Comparison of ENCODE assay signal across 8 cellular contexts in genomic region chr12:122894173-122895121, GRCh38. TPM values are rescaled to one million over a fixed set of nuclear protein-coding genes. Genes with fewer than 3 reads are reported as not detected.
A peak's percentile ranks its signal among the peaks of the same experiment; 100 is the strongest.
DNase-seq lines count a peak whose midpoint lies in the region; ATAC-seq and TF ChIP-seq lines count a peak whose summit lies in the region.

No MANE protein-coding gene starts in this region.

- POLR2A ChIA-PET in activated CD4-positive, alpha-beta T cell treated with anti-CD3 and anti-CD28 coated beads for 36 hours (lab: Charles Lee), result interaction anchor here (0.6 kb wide), 1 partner anchor 343 kb away, joined by 7 read pairs; no protein-coding TSS in a partner anchor
- POLR2A ChIA-PET in OCI-LY7 (lab: Charles Lee), result interaction anchor here (0.6 to 0.7 kb wide), 2 partner anchors 35 to 1179 kb away, joined by 3 to 4 read pairs; no protein-coding TSS in a partner anchor

- no peak overlapping the region for H3K4me3 ChIP-seq in OCI-LY7 (ENCODE audit: low read depth, low read length, poor library complexity, severe bottlenecking)

- peaks cover 7% of the 10 kb centered on the region for H3K27me3 Mint-ChIP-seq in activated CD4-positive, alpha-beta T cell treated with anti-CD3 and anti-CD28 coated beads for 36 hours

- H2AFZ ChIP-seq in OCI-LY7 (ENCODE audit: low read length), result no peak overlapping the region

- peak overlapping the region; percentile 86 for H3K4me3 Mint-ChIP-seq in activated CD4-positive, alpha-beta T cell treated with anti-CD3 and anti-CD28 coated beads for 36 hours

- no peaks in the 10 kb centered on the region for H3K36me3 ChIP-seq in OCI-LY7 (ENCODE audit: insufficient read depth, low read length)

- no peak for ATAC-seq in activated CD4-positive, alpha-beta T cell treated with anti-CD3 and anti-CD28 coated beads for 36 hours

- intact Hi-C loops in activated CD4-positive, alpha-beta T cell treated with anti-CD3 and anti-CD28 coated beads for 36 hours (cut with DNase I, micrococcal nuclease), result loop anchor here (1.0 to 10.0 kb wide), 7 partner anchors 7 to 810 kb away; partner anchors contain the start of genes MPHOSPH9 (in 1 of the 2), MTRFR (in 1 of the 2), RILPL2 (in 1 of the 2) and SBNO1 (in 1 of the 2)
- intact Hi-C loops in OCI-LY7 (cut with micrococcal nuclease; ENCODE audit: unreplicated experiment), result no loop called here

- no peak for TF ChIP-seq CTCF in OCI-LY7 (conservative IDR thresholded peaks at IDR 0.05; ENCODE audit: low read length)

- CTCF ChIA-PET in activated CD4-positive, alpha-beta T cell treated with anti-CD3 and anti-CD28 coated beads for 36 hours (lab: Charles Lee), result interaction anchor here (0.6 to 1.8 kb wide), 8 partner anchors 9 to 1075 kb away, joined by 3 to 7 read pairs (median 4); no protein-coding TSS in a partner anchor
- CTCF ChIA-PET in OCI-LY7 (lab: Charles Lee; ENCODE audit: unreplicated experiment), result no interaction called here

- no peaks in the 10 kb centered on the region for H3K79me2 ChIP-seq in OCI-LY7 (ENCODE audit: insufficient read depth, low read depth, low read length)

- H4K20me1 ChIP-seq in OCI-LY7 (ENCODE audit: insufficient read depth, low read length), result no peaks in the 10 kb centered on the region

- H3K9me3 Mint-ChIP-seq in activated CD4-positive, alpha-beta T cell treated with anti-CD3 and anti-CD28 coated beads for 36 hours (ENCODE audit: low read depth), result peaks cover 6% of the 10 kb centered on the region

- no TSS peak for BruUV-seq in OCI-LY7 (replicated peaks; lab: Mats Ljungman, UMichigan)

- peaks cover 9% of the 10 kb centered on the region for H3K36me3 Mint-ChIP-seq in activated CD4-positive, alpha-beta T cell treated with anti-CD3 and anti-CD28 coated beads for 36 hours (ENCODE audit: low read depth)

- no peaks in the 10 kb centered on the region for H3K9me2 ChIP-seq in OCI-LY7 (ENCODE audit: insufficient read depth, low read length)

- H3K4me1 ChIP-seq in OCI-LY7 (ENCODE audit: insufficient read depth, low read length, poor library complexity, severe bottlenecking), result peaks cover 27% of the 10 kb centered on the region

- peak overlapping the region; percentile 72 for H3K27ac ChIP-seq in layer of hippocampus (ENCODE audit: low read depth, low read length)
- peak overlapping the region; percentile 80 for H3K27ac ChIP-seq in substantia nigra (ENCODE audit: low read depth, low read length, poor library complexity, severe bottlenecking)
- no peak overlapping the region for H3K27ac ChIP-seq in OCI-LY7 (ENCODE audit: low read depth, low read length, poor library complexity, severe bottlenecking)

- no peak overlapping the region for H3K4me2 ChIP-seq in OCI-LY7 (ENCODE audit: low read length)

- H3K9me3 ChIP-seq in OCI-LY7 (ENCODE audit: low read length), result no peaks in the 10 kb centered on the region

- peak overlapping the region; percentile 32 for H3K27ac Mint-ChIP-seq in activated CD4-positive, alpha-beta T cell treated with anti-CD3 and anti-CD28 coated beads for 36 hours

- peak; percentile 34 for DNase-seq in activated CD4-positive, alpha-beta T cell treated with anti-CD3 and anti-CD28 coated beads for 36 hours
- DNase-seq in activated CD4-positive, alpha-beta T cell treated with anti-CD3 and anti-CD28 coated beads, Interleukin-2, amount 50 U/mL, for 1 hour, result no peak
- peak; percentile 33 for DNase-seq in astrocyte of the hippocampus (ENCODE audit: low read depth, low spot score)
- peak in 5 of 49 donors; percentile 17 to 72 (median 21) for DNase-seq in substantia nigra (lab: John Stamatoyannopoulos, UW)
- DNase-seq in stimulated activated CD8-positive, alpha-beta memory T cell treated with anti-CD3 and anti-CD28 coated beads, Interleukin-4, amount 100 ng/mL, for 48 hours, result no peak
- no peak for DNase-seq in OCI-LY7 (ENCODE audit: low spot score)
- no peak for DNase-seq in MV-4-11 (lab: John Stamatoyannopoulos, UW)

- H3K4me1 Mint-ChIP-seq in activated CD4-positive, alpha-beta T cell treated with anti-CD3 and anti-CD28 coated beads for 36 hours, result peaks cover 87% of the 10 kb centered on the region

- no peaks in the 10 kb centered on the region for H3K27me3 ChIP-seq in layer of hippocampus (ENCODE audit: control insufficient read depth, insufficient read depth, low read length)

RNA-seq across cellular contexts. Expression of gene VPS37B, which starts 1.5 kb away (rescaled TPM):
- 10 to 100 TPM in 1 of 2 experiments, 1 to 10 TPM in 1; 9.4 to 11.4 TPM for total RNA-seq in activated CD4-positive, alpha-beta T cell treated with anti-CD3 and anti-CD28 coated beads for 36 hours
- total RNA-seq in OCI-LY7 (2014; rRNA removed; shearing (Covaris generic)), result 1.5 and 2.5 TPM in 2 replicates
- total RNA-seq in OCI-LY7 (2022), result 1.7 and 1.8 TPM in 2 replicates

RNA-seq across cellular contexts. Expression of gene HIP1R, which starts 59.2 kb away (rescaled TPM):
- total RNA-seq in activated CD4-positive, alpha-beta T cell treated with anti-CD3 and anti-CD28 coated beads for 36 hours, result 10 to 100 TPM; 17.1 to 20.9 TPM
- total RNA-seq in OCI-LY7 (2014; rRNA removed; shearing (Covaris generic)), result 59.6 and 66.4 TPM in 2 replicates
- total RNA-seq in OCI-LY7 (2022), result 56.5 and 70.2 TPM in 2 replicates

Comparison
In these comparisons a context has a peak if more than half of its experiments do, and no peak if none do; other contexts are left out.
1. DNase-seq: peak in activated CD4-positive, alpha-beta T cell treated with anti-CD3 and anti-CD28 coated beads for 36 hours (single experiment) and astrocyte of the hippocampus (single experiment); none in activated CD4-positive, alpha-beta T cell treated with anti-CD3 and anti-CD28 coated beads, Interleukin-2, amount 50 U/mL, for 1 hour (single experiment), stimulated activated CD8-positive, alpha-beta memory T cell treated with anti-CD3 and anti-CD28 coated beads, Interleukin-4, amount 100 ng/mL, for 48 hours (single experiment), OCI-LY7 (single experiment) and MV-4-11 (single experiment).